In the genomic region with DNA sequence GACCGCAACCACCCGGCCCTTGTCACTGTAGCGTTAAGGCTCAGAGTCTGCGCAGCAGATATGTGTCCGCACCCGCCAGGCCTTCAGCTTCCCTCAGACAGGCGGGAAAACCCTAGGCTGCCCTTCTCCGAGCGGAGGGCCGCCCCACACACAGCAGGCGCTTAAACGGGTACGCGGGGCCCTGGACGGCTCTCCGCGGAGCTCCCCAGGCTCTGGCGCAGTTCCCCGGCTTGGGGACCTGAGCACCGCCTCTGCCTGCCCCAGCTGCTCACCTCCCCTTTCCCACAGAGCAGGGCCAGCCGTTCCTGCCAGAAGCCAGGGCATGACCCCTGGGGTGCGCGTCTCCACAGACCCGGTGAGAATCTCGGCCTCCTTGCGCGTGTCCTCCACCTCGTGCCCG, we compare ENCODE assay signal across 8 cellular contexts. TPM values are rescaled to one million over a fixed set of nuclear protein-coding genes. Genes with fewer than 3 reads are reported as not detected.
DNase-seq lines count a peak whose midpoint lies in the region; ATAC-seq and TF ChIP-seq lines count a peak whose summit lies in the region.

No MANE protein-coding gene starts in this region.

- no peaks in the 10 kb centered on the region for H3K79me2 ChIP-seq in PC-3 (ENCODE audit: low read length)

- ATAC-seq in PC-3: no peak

- no TSS peak for BruUV-seq in PC-3 (replicated peaks; lab: Mats Ljungman, UMichigan)

- H3K4me1 ChIP-seq in duodenal mucosa (ENCODE audit: control insufficient read depth in 1 of 2, insufficient read depth in 2 of 2, low read length in 2 of 2): peaks cover 0 to 6% of the 10 kb centered on the region in 2 donors
- H3K4me1 ChIP-seq in mononuclear cell (ENCODE audit: insufficient read depth, low read length): peaks cover 5% of the 10 kb centered on the region
- H3K4me1 ChIP-seq in PC-3 (ENCODE audit: insufficient read depth, low read length): no peaks in the 10 kb centered on the region

- no peaks in the 10 kb centered on the region for H3F3A ChIP-seq in PC-3 (ENCODE audit: low read length, unreplicated experiment)

- H3K4me2 ChIP-seq in PC-3 (ENCODE audit: low read length): no peak overlapping the region

- peaks cover 17 to 45% of the 10 kb centered on the region in 2 donors for H3K9me3 ChIP-seq in duodenal mucosa (ENCODE audit: control insufficient read depth in 1 of 2, low read length in 2 of 2)
- no peaks in the 10 kb centered on the region for H3K9me3 ChIP-seq in mononuclear cell (ENCODE audit: low read depth, low read length)
- peaks cover 49% of the 10 kb centered on the region for H3K9me3 ChIP-seq in PC-3 (ENCODE audit: low read length)

- H4K20me1 ChIP-seq in PC-3 (ENCODE audit: low read length): no peaks in the 10 kb centered on the region

- intact Hi-C loops in PC-3 (cut with micrococcal nuclease): no loop called here

- peak overlapping the region; percentile 6 to 10 for H3K9ac ChIP-seq in duodenal mucosa (ENCODE audit: low read depth in 1 of 2, low read length in 2 of 2)
- H3K9ac ChIP-seq in PC-3 (ENCODE audit: low read length): no peak overlapping the region

- no peak for TF ChIP-seq CTCF in PC-3 (conservative IDR thresholded peaks at IDR 0.05; ENCODE audit: low read depth, low read length)

- no peaks in the 10 kb centered on the region for H3K36me3 ChIP-seq in duodenal mucosa (ENCODE audit: control insufficient read depth in 1 of 2, insufficient read depth in 2 of 2, low read length in 2 of 2)
- no peaks in the 10 kb centered on the region for H3K36me3 ChIP-seq in PC-3 (ENCODE audit: low read depth, low read length)

- no peaks in the 10 kb centered on the region for H3K9me2 ChIP-seq in PC-3 (replicated peaks; ENCODE audit: low read length)

- H2AFZ ChIP-seq in PC-3 (ENCODE audit: low read length): no peak overlapping the region

- DNase-seq in DMS79 (lab: John Stamatoyannopoulos, UW): peak; percentile 70
- no peak for DNase-seq in DMS79 treated with DMSO at 0.1 percent for 48 hours (lab: John Stamatoyannopoulos, UW)
- DNase-seq in ecto neural progenitor cell (ENCODE audit: low spot score): no peak
- no peak for DNase-seq in PC-3
- DNase-seq in stimulated activated CD4-positive, alpha-beta T cell treated with anti-CD3 and anti-CD28 coated beads, Interleukin-4, amount 100 ng/mL, for 4 hours: no peak

- H3K27me3 ChIP-seq in duodenal mucosa (ENCODE audit: control insufficient read depth in 1 of 2, insufficient read depth in 2 of 2, low read length in 2 of 2): no peaks in the 10 kb centered on the region
- no peaks in the 10 kb centered on the region for H3K27me3 ChIP-seq in mononuclear cell (ENCODE audit: insufficient read depth, low read length)
- no peaks in the 10 kb centered on the region for H3K27me3 ChIP-seq in PC-3 (ENCODE audit: low read length)

- CTCF ChIA-PET in PC-3 (lab: Charles Lee): no interaction called here

- POLR2A ChIA-PET in PC-3 (lab: Charles Lee; ENCODE audit: unreplicated experiment): no interaction called here

- H3K27ac ChIP-seq in duodenal mucosa (ENCODE audit: low read depth, low read length) (peak overlapping the region; percentile 73), temporal lobe (ENCODE audit: low read depth, low read length) (peak overlapping the region; percentile 94), PC-3 (ENCODE audit: low read length) (no peak overlapping the region)

- H3K4me3 ChIP-seq in duodenal mucosa (ENCODE audit: low read depth in 1 of 2, low read length in 2 of 2): peak overlapping the region; percentile 43 to 66
- H3K4me3 ChIP-seq in mononuclear cell (ENCODE audit: low read length): peak overlapping the region; percentile 24
- no peak overlapping the region for H3K4me3 ChIP-seq in PC-3 (ENCODE audit: low read length)

RNA-seq across cellular contexts. Expression of gene ZNF135, which starts 0.6 kb away (rescaled TPM):
- total RNA-seq in mononuclear cell (0.84 TPM), temporal lobe (9.8 TPM), PC-3 (2014; rRNA removed) (not detected in 2 replicates)

RNA-seq across cellular contexts. Expression of gene ZSCAN1, which starts 25.9 kb away (rescaled TPM):
- total RNA-seq in mononuclear cell: not detected
- 2.2 TPM for total RNA-seq in temporal lobe
- total RNA-seq in PC-3 (2014; rRNA removed): not detected in 2 replicates

RNA-seq across cellular contexts. Expression of gene ZSCAN18, which starts 38.4 kb away (rescaled TPM):
- total RNA-seq in mononuclear cell (27.3 TPM), temporal lobe (83.6 TPM), PC-3 (2014; rRNA removed) (0.66 and 1.7 TPM in 2 replicates)

RNA-seq across cellular contexts. Expression of gene ZNF606, which starts 57.1 kb away (rescaled TPM):
- total RNA-seq in mononuclear cell (8.2 TPM), temporal lobe (48.9 TPM), PC-3 (2014; rRNA removed) (6.0 and 7.0 TPM in 2 replicates)

Comparison
In these comparisons a context has a peak if more than half of its experiments do, and no peak if none do; other contexts are left out.
1. RNA of gene ZSCAN18, which starts 38.4 kb away (total RNA-seq): 83.6 TPM in temporal lobe (single experiment) and 27.3 TPM in mononuclear cell (single experiment); 0.66 to 1.7 TPM in PC-3; every median in the first group is over 10 times any median in the second.